Comparison of ENCODE assay signal across 8 cellular contexts in genomic region chr12:47717443-47718193, GRCh38. TPM values are rescaled to one million over a fixed set of nuclear protein-coding genes. Genes with fewer than 3 reads are reported as not detected.
DNase-seq lines count a peak whose midpoint lies in the region; ATAC-seq and TF ChIP-seq lines count a peak whose summit lies in the region.

No MANE protein-coding gene starts in this region.

- H3K27ac ChIP-seq in HUES64 (ENCODE audit: low read depth, low read length) (peak overlapping the region; percentile 13; the same call in 1 of the 2 replicates), foreskin keratinocyte (no peak overlapping the region), tibial nerve (peak overlapping the region; percentile 8 to 88 (median 80))

- TF ChIP-seq POLR2A in tibial nerve (IDR thresholded peaks at IDR 0.05), result no peak

- 11% methylated on average over 13 of the region's 13 CpGs for WGBS in HUES64
- WGBS in tibial nerve, 2 donors, result 19 to 23% methylated on average over 13 of the region's 13 CpGs

- H3K4me3 Mint-ChIP-seq in nephron, result no peak overlapping the region

- TF ChIP-seq EP300 in tibial nerve (IDR thresholded peaks at IDR 0.05), result peak in 1 of 2 donors; percentile 50

- H3K27me3 Mint-ChIP-seq in nephron (ENCODE audit: low read depth), result peaks cover 16% of the 10 kb centered on the region

- no peaks in the 10 kb centered on the region for H3K9me3 ChIP-seq in HUES64 (ENCODE audit: insufficient read depth, low read depth, low read length)
- H3K9me3 ChIP-seq in tibial nerve, result no peaks in the 10 kb centered on the region

- DNase-seq in DMS153 treated with DMSO at 0.1 percent for 48 hours (lab: John Stamatoyannopoulos, UW; ENCODE audit: unreplicated experiment) (peak; percentile 87), OCI-M1 (lab: John Stamatoyannopoulos, UW) (peak; percentile 83), foreskin keratinocyte (peak in 1 of 2 donors; percentile 32), tibial nerve (ENCODE audit: low spot score in 2 of 2) (peak; percentile 66 to 73)
- peak; percentile 60 for DNase-seq in activated naive CD4-positive, alpha-beta T cell treated with anti-CD3 and anti-CD28 coated beads, Interleukin-2, amount 50 U/mL, for 16 hours

- no peak overlapping the region for H3K4me3 ChIP-seq in HUES64 (ENCODE audit: low read length)
- H3K4me3 ChIP-seq in tibial nerve, result no peak overlapping the region

- peaks cover 43% of the 10 kb centered on the region for H3K4me1 Mint-ChIP-seq in nephron

- no peaks in the 10 kb centered on the region for H3K36me3 ChIP-seq in HUES64 (ENCODE audit: insufficient read depth, low read length)
- peaks cover 0 to 19% (median 0%) of the 10 kb centered on the region in 3 donors for H3K36me3 ChIP-seq in tibial nerve

- no peaks in the 10 kb centered on the region for H3K4me1 ChIP-seq in HUES64 (ENCODE audit: insufficient read depth, low read length)
- H3K4me1 ChIP-seq in foreskin keratinocyte, result no peaks in the 10 kb centered on the region
- H3K4me1 ChIP-seq in tibial nerve, result peaks cover 0 to 54% (median 22%) of the 10 kb centered on the region in 4 donors

- TF ChIP-seq CTCF in foreskin keratinocyte (conservative IDR thresholded peaks at IDR 0.05) (peak; percentile 82), nephron (IDR thresholded peaks at IDR 0.05; ENCODE audit: unreplicated experiment in 3 of 3) (peak; percentile 72 to 84 (median 83)), tibial nerve (IDR thresholded peaks at IDR 0.05) (peak; percentile 54 to 75 (median 72))

- H3K36me3 Mint-ChIP-seq in nephron (ENCODE audit: low read depth), result no peaks in the 10 kb centered on the region

- H3K27ac Mint-ChIP-seq in nephron, result peak overlapping the region; percentile 68 to 89 (median 84)

- no peak overlapping the region for H3K9ac ChIP-seq in HUES64 (ENCODE audit: low read depth, low read length)

- peak; percentile 77 for ATAC-seq in foreskin keratinocyte
- no peak for ATAC-seq in HG03280 (IDR thresholded peaks at IDR 0.05; ENCODE audit: unreplicated experiment)

- peaks cover 11% of the 10 kb centered on the region; the same call in 1 of the 2 replicates for H3K27me3 ChIP-seq in HUES64 (ENCODE audit: insufficient read depth, low read length)
- no peaks in the 10 kb centered on the region for H3K27me3 ChIP-seq in foreskin keratinocyte
- no peaks in the 10 kb centered on the region for H3K27me3 ChIP-seq in tibial nerve

- no peaks in the 10 kb centered on the region for H3K9me3 Mint-ChIP-seq in nephron

RNA-seq across cellular contexts. Expression of gene ENDOU, which starts 7.7 kb away (rescaled TPM):
- not detected for polyA plus RNA-seq in HUES64 (2013, experiment 1 of 2)
- not detected for polyA plus RNA-seq in HUES64 (2013, experiment 2 of 2)
- 0.28 and 0.34 TPM in 2 replicates for total RNA-seq in foreskin keratinocyte
- polyA plus RNA-seq in foreskin keratinocyte, result 0.14 and 0.21 TPM in 2 replicates
- 1 to 10 TPM in 1 of 4 donors, under 1 TPM in 2, not detected in 1; 0.30 to 1.2 (median 0.42) TPM for total RNA-seq in tibial nerve

RNA-seq across cellular contexts. Expression of gene RPAP3, which starts 11.8 kb away (rescaled TPM):
- polyA plus RNA-seq in HUES64 (2013, experiment 1 of 2), result 40.2 TPM
- polyA plus RNA-seq in HUES64 (2013, experiment 2 of 2), result 42.5 TPM
- 27.8 and 29.7 TPM in 2 replicates for total RNA-seq in foreskin keratinocyte
- polyA plus RNA-seq in foreskin keratinocyte, result 14.7 and 16.3 TPM in 2 replicates
- 10 to 100 TPM in 3 of 4 donors, 1 to 10 TPM in 1; 8.8 to 19.2 (median 15.5) TPM for total RNA-seq in tibial nerve

RNA-seq across cellular contexts. Expression of gene RAPGEF3, which starts 41.1 kb away (rescaled TPM):
- polyA plus RNA-seq in HUES64 (2013, experiment 1 of 2), result 3.1 TPM
- polyA plus RNA-seq in HUES64 (2013, experiment 2 of 2), result 4.4 TPM
- total RNA-seq in foreskin keratinocyte (7.7 and 8.1 TPM in 2 replicates), tibial nerve (100 to 1,000 TPM in 1 of 4 donors, 10 to 100 TPM in 3; 47.3 to 109 (median 83.6) TPM)
- 6.0 and 6.5 TPM in 2 replicates for polyA plus RNA-seq in foreskin keratinocyte

RNA-seq across cellular contexts. Expression of gene SLC48A1, which starts 55.4 kb away (rescaled TPM):
- polyA plus RNA-seq in HUES64 (2013, experiment 1 of 2), result 4.9 TPM
- polyA plus RNA-seq in HUES64 (2013, experiment 2 of 2), result 9.6 TPM
- total RNA-seq in foreskin keratinocyte, result 14.5 and 14.9 TPM in 2 replicates
- 12.0 and 13.2 TPM in 2 replicates for polyA plus RNA-seq in foreskin keratinocyte
- 10 to 100 TPM; 24.6 to 37.9 (median 33.8) TPM for total RNA-seq in tibial nerve
